In the genomic region with DNA sequence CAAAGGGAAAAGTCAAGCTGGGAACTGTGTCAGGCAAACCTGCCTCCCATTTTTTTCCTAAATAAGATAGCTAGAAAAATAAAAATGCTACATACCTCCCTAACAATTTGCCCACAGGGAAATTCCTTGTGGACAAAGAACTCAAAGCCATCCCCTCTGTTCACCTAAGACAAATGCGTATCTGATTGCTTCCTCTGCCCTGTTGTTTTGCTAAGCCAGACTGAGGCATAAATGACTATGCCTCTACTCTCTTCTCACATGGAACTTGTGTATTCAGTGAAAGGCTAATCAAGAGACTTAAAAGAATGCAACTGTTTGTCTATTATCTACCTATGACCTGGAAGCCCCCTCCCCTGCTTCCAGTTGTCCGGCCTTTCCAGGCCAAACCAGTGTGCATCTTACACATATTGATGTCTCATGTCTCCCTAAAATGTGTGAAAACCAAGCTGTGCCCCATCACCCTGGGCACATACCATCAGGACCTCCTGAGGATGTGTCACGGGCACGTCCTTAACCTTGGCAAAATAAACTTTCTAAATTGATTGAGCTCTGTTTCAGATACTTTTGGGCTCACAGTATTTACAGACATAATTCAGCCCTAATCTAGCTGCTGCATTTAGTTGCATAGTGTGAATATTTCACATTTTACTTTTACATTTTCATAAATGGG, we compare ENCODE assay signal across 9 cellular contexts. TPM values are rescaled to one million over a fixed set of nuclear protein-coding genes. Genes with fewer than 3 reads are reported as not detected.
DNase-seq lines count a peak whose midpoint lies in the region; ATAC-seq, FAIRE-seq and TF ChIP-seq lines count a peak whose summit lies in the region.
"Had no signal": no experiment of that assay in that cellular context is flagged by ENCODE, and none has a peak within 500 bp of the region (broad histone marks: within the 10 kb centered on the region; RNA-seq: fewer than 3 reads in every experiment).

No MANE protein-coding gene starts in this region.

- no peak for TF ChIP-seq POLR2A in uterus (IDR thresholded peaks at IDR 0.05)

- H3K27me3 Mint-ChIP-seq in brain = no peaks in the 10 kb centered on the region

- TF ChIP-seq CTCF in heart right ventricle (IDR thresholded peaks at IDR 0.05) = no peak
- TF ChIP-seq CTCF in brain (conservative IDR thresholded peaks at IDR 0.05) = no peak
- no peak for TF ChIP-seq CTCF in uterus (IDR thresholded peaks at IDR 0.05)

- H3K27ac ChIP-seq in heart right ventricle = peak overlapping the region in 8 of 10 donors; percentile 17 to 95 (median 60)
- H3K27ac ChIP-seq in muscle layer of duodenum (ENCODE audit: low read length) = peak overlapping the region; percentile 17
- peak overlapping the region; percentile 67 to 87 for H3K27ac ChIP-seq in uterus

- H3K9me3 Mint-ChIP-seq in brain = peaks cover 0 to 3% (median 0%) of the 10 kb centered on the region in 5 experiments

- H3K4me3 ChIP-seq in heart right ventricle = no peak overlapping the region
- H3K4me3 ChIP-seq in muscle layer of duodenum (ENCODE audit: low read depth in 1 of 2, low read length in 2 of 2) = no peak overlapping the region
- H3K4me3 ChIP-seq in uterus = no peak overlapping the region

- FAIRE-seq in GM19239 (lab: Jason Lieb, UNC) = no peak

- peak overlapping the region; percentile 28 to 99 (median 77) for H3K27ac Mint-ChIP-seq in brain

- no peak for ATAC-seq in heart right ventricle
- ATAC-seq in Right ventricle myocardium superior (ENCODE audit: poor library complexity) = no peak
- no peak for ATAC-seq in HG02981 (IDR thresholded peaks at IDR 0.05; ENCODE audit: unreplicated experiment)

- H3K4me1 Mint-ChIP-seq in brain = peaks cover 96% of the 10 kb centered on the region

- DNase-seq in heart right ventricle (no peak), Right ventricle myocardium superior (no peak), uterus (no peak), DMS53 (lab: John Stamatoyannopoulos, UW) (no peak), GM19239 (ENCODE audit: insufficient read length, low spot score) (no peak)

- H3K9me3 ChIP-seq in heart right ventricle = no peaks in the 10 kb centered on the region
- no peaks in the 10 kb centered on the region for H3K9me3 ChIP-seq in muscle layer of duodenum (ENCODE audit: control insufficient read depth in 1 of 2, low read length in 2 of 2)
- H3K9me3 ChIP-seq in uterus = no peaks in the 10 kb centered on the region

- 77 to 80% methylated on average over 4 of the region's 4 CpGs for WGBS in heart right ventricle, 2 donors

- peak overlapping the region in 3 of 5 experiments; percentile 1 to 39 (median 9) for H3K4me3 Mint-ChIP-seq in brain
- H3K4me3 Mint-ChIP-seq: neural crest cell had no signal

- H3K36me3 ChIP-seq in heart right ventricle (peaks cover 0 to 44% (median 0%) of the 10 kb centered on the region in 9 donors), muscle layer of duodenum (ENCODE audit: control insufficient read depth in 1 of 2, insufficient read depth in 2 of 2, low read length in 2 of 2) (peaks cover 0 to 19% of the 10 kb centered on the region in 2 donors), uterus (no peaks in the 10 kb centered on the region)

- H3K27me3 ChIP-seq in heart right ventricle = no peaks in the 10 kb centered on the region
- no peaks in the 10 kb centered on the region for H3K27me3 ChIP-seq in muscle layer of duodenum (ENCODE audit: low read depth, low read length)
- no peaks in the 10 kb centered on the region for H3K27me3 ChIP-seq in uterus

- H3K36me3 Mint-ChIP-seq in brain = peaks cover 82% of the 10 kb centered on the region

- intact Hi-C loops in heart right ventricle (cut with DNase I) = loop anchor here in 4 of 10 donors (5.0 kb wide), 2 partner anchors 34 to 119 kb away; no protein-coding TSS in a partner anchor
- intact Hi-C loops in Right ventricle myocardium superior (cut with DNase I) = no loop called here
- intact Hi-C loops in uterus (cut with DNase I; ENCODE audit: low total_unique reads) = loop anchor here (5.0 kb wide), 1 partner anchor 109 kb away; no protein-coding TSS in a partner anchor

- H3K4me1 ChIP-seq in heart right ventricle (peaks cover 2 to 98% (median 94%) of the 10 kb centered on the region in 9 donors), muscle layer of duodenum (ENCODE audit: control insufficient read depth in 1 of 2, insufficient read depth in 2 of 2, low read length in 2 of 2) (peaks cover 15 to 68% of the 10 kb centered on the region in 2 donors), uterus (peaks cover 1 to 6% of the 10 kb centered on the region in 2 donors)

RNA-seq across cellular contexts. Expression of gene CHD2, which starts 15.8 kb away (rescaled TPM):
- total RNA-seq in heart right ventricle (10 to 100 TPM; 38.0 to 74.0 (median 56.3) TPM), Right ventricle myocardium superior (43.5 TPM), uterus (100 to 1,000 TPM in 3 of 4 donors, 10 to 100 TPM in 1; 71.0 to 166 (median 152) TPM)
- polyA plus RNA-seq in heart right ventricle (10 to 100 TPM; 12.2 to 41.7 TPM), brain (ENCODE audit: insufficient read depth, low read depth, low replicate concordance) (28.2 TPM)

Comparison
In these comparisons a context has a peak if more than half of its experiments do, and no peak if none do; other contexts are left out.
1. H3K27ac ChIP-seq: peak in every context shown above with its lines; median percentile 77 in uterus; 60 in heart right ventricle; 17 in muscle layer of duodenum.